8 cellular contexts compared by ENCODE assay signal in genomic region chr5:131488463-131488862, GRCh38.
DNase-seq lines count a peak whose midpoint lies in the region; ATAC-seq, FAIRE-seq and TF ChIP-seq lines count a peak whose summit lies in the region.

No MANE protein-coding gene starts in this region.

- no peak overlapping the region for H3K27ac Mint-ChIP-seq in activated T-helper 1 cell treated with anti-CD3 and anti-CD28 coated beads, Interleukin-12 subunit alpha, Interleukin-12 subunit beta, Interleukin-2, Interleukin-4 antibody, amounts not matched to agents 30 ng/mL and 10 ng/mL and 1 ng/mL, durations not matched to agents 14 hours and 24 hours and 36 hours

- H3K27me3 Mint-ChIP-seq in activated T-helper 1 cell treated with anti-CD3 and anti-CD28 coated beads, Interleukin-12 subunit alpha, Interleukin-12 subunit beta, Interleukin-2, Interleukin-4 antibody, amounts not matched to agents 30 ng/mL and 10 ng/mL and 1 ng/mL, durations not matched to agents 14 hours and 24 hours and 36 hours (ENCODE audit: insufficient read depth): no peaks in the 10 kb centered on the region

- DNase-seq in GM12892 (ENCODE audit: insufficient read length) (peak; percentile 5), fibroblast of peridontal ligament (ENCODE audit: extremely low read depth) (peak; percentile 65), NCI-H1436 treated with DMSO at 0.1 percent for 48 hours (lab: John Stamatoyannopoulos, UW) (no peak), NCI-H187 (lab: John Stamatoyannopoulos, UW) (no peak), NCI-H1105 treated with DMSO at 0.1 percent for 48 hours (lab: John Stamatoyannopoulos, UW) (no peak)
- DNase-seq in activated T-helper 1 cell treated with anti-CD3 and anti-CD28 coated beads, Interleukin-12 subunit alpha, Interleukin-12 subunit beta, Interleukin-2, Interleukin-4 antibody, amounts not matched to agents 30 ng/mL and 10 ng/mL and 1 ng/mL, durations not matched to agents 14 hours and 24 hours and 36 hours (ENCODE audit: low spot score): no peak

- peaks cover 40% of the 10 kb centered on the region for H3K36me3 Mint-ChIP-seq in activated T-helper 1 cell treated with anti-CD3 and anti-CD28 coated beads, Interleukin-12 subunit alpha, Interleukin-12 subunit beta, Interleukin-2, Interleukin-4 antibody, amounts not matched to agents 30 ng/mL and 10 ng/mL and 1 ng/mL, durations not matched to agents 14 hours and 24 hours and 36 hours (ENCODE audit: low read depth)

- ATAC-seq in GM21515 (IDR thresholded peaks at IDR 0.05; ENCODE audit: unreplicated experiment): peak; percentile 77
- ATAC-seq in HG03571 (IDR thresholded peaks at IDR 0.05; ENCODE audit: unreplicated experiment): peak; percentile 88

- H3K4me1 Mint-ChIP-seq in activated T-helper 1 cell treated with anti-CD3 and anti-CD28 coated beads, Interleukin-12 subunit alpha, Interleukin-12 subunit beta, Interleukin-2, Interleukin-4 antibody, amounts not matched to agents 30 ng/mL and 10 ng/mL and 1 ng/mL, durations not matched to agents 14 hours and 24 hours and 36 hours (ENCODE audit: low read depth): peaks cover 16% of the 10 kb centered on the region

- no peak overlapping the region for H3K4me3 Mint-ChIP-seq in activated T-helper 1 cell treated with anti-CD3 and anti-CD28 coated beads, Interleukin-12 subunit alpha, Interleukin-12 subunit beta, Interleukin-2, Interleukin-4 antibody, amounts not matched to agents 30 ng/mL and 10 ng/mL and 1 ng/mL, durations not matched to agents 14 hours and 24 hours and 36 hours

- no peak for TF ChIP-seq POLR2A in GM12892 (IDR thresholded peaks at IDR 0.05; ENCODE audit: low read depth, low read length)

- intact Hi-C loops in activated T-helper 1 cell treated with anti-CD3 and anti-CD28 coated beads, Interleukin-12 subunit alpha, Interleukin-12 subunit beta, Interleukin-2, Interleukin-4 antibody, amounts not matched to agents 30 ng/mL and 10 ng/mL and 1 ng/mL, durations not matched to agents 14 hours and 24 hours and 36 hours (cut with micrococcal nuclease): loop anchor here (1.0 to 2.0 kb wide), 4 partner anchors 8 to 532 kb away; partner anchors contain the start of gene RAPGEF6

- peak; percentile 89 for FAIRE-seq in GM12892 (lab: Jason Lieb, UNC)

- H3K9me3 Mint-ChIP-seq in activated T-helper 1 cell treated with anti-CD3 and anti-CD28 coated beads, Interleukin-12 subunit alpha, Interleukin-12 subunit beta, Interleukin-2, Interleukin-4 antibody, amounts not matched to agents 30 ng/mL and 10 ng/mL and 1 ng/mL, durations not matched to agents 14 hours and 24 hours and 36 hours: no peaks in the 10 kb centered on the region

Comparison
In these comparisons a context has a peak if more than half of its experiments do, and no peak if none do; other contexts are left out.
1. DNase-seq: peak in GM12892 (single experiment) and fibroblast of peridontal ligament (single experiment); none in NCI-H1436 treated with DMSO at 0.1 percent for 48 hours (single experiment), activated T-helper 1 cell treated with anti-CD3 and anti-CD28 coated beads, Interleukin-12 subunit alpha, Interleukin-12 subunit beta, Interleukin-2, Interleukin-4 antibody, amounts not matched to agents 30 ng/mL and 10 ng/mL and 1 ng/mL, durations not matched to agents 14 hours and 24 hours and 36 hours (single experiment), NCI-H187 (0 of 2) and NCI-H1105 treated with DMSO at 0.1 percent for 48 hours (single experiment).